ENCODE assay signal across 15 cellular contexts in genomic region chr20:35941620-35942019, GRCh38. TPM values are rescaled to one million over a fixed set of nuclear protein-coding genes. Genes with fewer than 3 reads are reported as not detected.
DNase-seq lines count a peak whose midpoint lies in the region; ATAC-seq and TF ChIP-seq lines count a peak whose summit lies in the region.
"Had no signal": no experiment of that assay in that cellular context is flagged by ENCODE, and none has a peak within 500 bp of the region (broad histone marks: within the 10 kb centered on the region; RNA-seq: fewer than 3 reads in every experiment).

No MANE protein-coding gene starts in this region.

- no peak overlapping the region for H4K91ac ChIP-seq in neuronal stem cell (ENCODE audit: low read depth, low read length, poor library complexity)

- H3K14ac ChIP-seq in neuronal stem cell (ENCODE audit: low read length): no peak overlapping the region

- intact Hi-C loops in dendritic cell treated with granulocyte-macrophage colony-stimulating factor and Interleukin-4, amounts not matched to agents 40 ng/mL and 50 ng/mL, for 4 days (cut with micrococcal nuclease): no loop called here

- H3K36me3 Mint-ChIP-seq in activated T-cell treated with anti-CD3 and anti-CD28 coated beads, Interleukin-2, amount 50 U/mL, for 24 hours (ENCODE audit: low read depth): peaks cover 74% of the 10 kb centered on the region
- peaks cover 29% of the 10 kb centered on the region for H3K36me3 Mint-ChIP-seq in activated T-cell treated with anti-CD3 and anti-CD28 coated beads, Interleukin-2, amount 50 U/mL, for 4 hours (ENCODE audit: insufficient read depth)
- H3K36me3 Mint-ChIP-seq in CD8-positive, alpha-beta memory T cell: peaks cover 0 to 77% (median 15%) of the 10 kb centered on the region in 3 donors
- H3K36me3 Mint-ChIP-seq in dendritic cell treated with granulocyte-macrophage colony-stimulating factor and Interleukin-4, amounts not matched to agents 40 ng/mL and 50 ng/mL, for 4 days (ENCODE audit: low read depth): peaks cover 78% of the 10 kb centered on the region

- peaks cover 44% of the 10 kb centered on the region for H3K36me3 ChIP-seq in CD8-positive, alpha-beta memory T cell (ENCODE audit: insufficient read depth, low read length)
- H3K36me3 ChIP-seq in neuronal stem cell (replicated peaks in 1 of 2; ENCODE audit: control insufficient read depth in 2 of 2, insufficient read depth in 2 of 2, low read length in 2 of 2): peaks cover 19 to 76% of the 10 kb centered on the region in 2 donors

- TF ChIP-seq CTCF in RWPE1 (conservative IDR thresholded peaks at IDR 0.05; ENCODE audit: low read depth): no peak

- ATAC-seq in activated T-cell treated with anti-CD3 and anti-CD28 coated beads, Interleukin-2, amount 50 U/mL, for 4 hours: no peak
- no peak for ATAC-seq in stimulated activated naive CD8-positive, alpha-beta T cell treated with anti-CD3 and anti-CD28 coated beads, Interleukin-15, Interleukin-2, amounts not matched to agents 100 U/mL and 50 U/mL, for 24 hours
- ATAC-seq: GM23338 had no signal

- H3K23ac ChIP-seq in neuronal stem cell (ENCODE audit: low read depth, low read length, poor library complexity): no peak overlapping the region

- no peaks in the 10 kb centered on the region for H3K9me3 Mint-ChIP-seq in activated T-cell treated with anti-CD3 and anti-CD28 coated beads, Interleukin-2, amount 50 U/mL, for 24 hours
- no peaks in the 10 kb centered on the region for H3K9me3 Mint-ChIP-seq in activated T-cell treated with anti-CD3 and anti-CD28 coated beads, Interleukin-2, amount 50 U/mL, for 4 hours
- no peaks in the 10 kb centered on the region for H3K9me3 Mint-ChIP-seq in CD8-positive, alpha-beta memory T cell
- H3K9me3 Mint-ChIP-seq in dendritic cell treated with granulocyte-macrophage colony-stimulating factor and Interleukin-4, amounts not matched to agents 40 ng/mL and 50 ng/mL, for 4 days: no peaks in the 10 kb centered on the region
- H3K9me3 Mint-ChIP-seq: GM23338 had no signal

- H3K9me3 ChIP-seq in CD8-positive, alpha-beta memory T cell (ENCODE audit: low read length): no peaks in the 10 kb centered on the region
- no peaks in the 10 kb centered on the region for H3K9me3 ChIP-seq in neuronal stem cell (replicated peaks in 1 of 2; ENCODE audit: control insufficient read depth in 2 of 2, insufficient read depth in 1 of 2, low read depth in 1 of 2, low read length in 2 of 2)

- no peak overlapping the region for H3K4me3 Mint-ChIP-seq in activated T-cell treated with anti-CD3 and anti-CD28 coated beads, Interleukin-2, amount 50 U/mL, for 24 hours
- no peak overlapping the region for H3K4me3 Mint-ChIP-seq in activated T-cell treated with anti-CD3 and anti-CD28 coated beads, Interleukin-2, amount 50 U/mL, for 4 hours
- no peak overlapping the region for H3K4me3 Mint-ChIP-seq in CD8-positive, alpha-beta memory T cell
- H3K4me3 Mint-ChIP-seq in dendritic cell treated with granulocyte-macrophage colony-stimulating factor and Interleukin-4, amounts not matched to agents 40 ng/mL and 50 ng/mL, for 4 days: no peak overlapping the region
- H3K4me3 Mint-ChIP-seq: GM23338 had no signal

- H3K27ac ChIP-seq in CD8-positive, alpha-beta memory T cell (ENCODE audit: low read depth, low read length): no peak overlapping the region
- H3K27ac ChIP-seq in neuronal stem cell (replicated peaks; ENCODE audit: low read length) (peak overlapping the region; percentile 66), RWPE1 (no peak overlapping the region; the same call in 1 of the 2 replicates)
- H3K27ac ChIP-seq: C4-2B had no signal

- no peak overlapping the region for H2AK5ac ChIP-seq in neuronal stem cell (ENCODE audit: low read depth, low read length)

- H3K4ac ChIP-seq in neuronal stem cell (ENCODE audit: low read length): no peak overlapping the region

- H2AFZ ChIP-seq in neuronal stem cell (ENCODE audit: low read length): no peak overlapping the region
- H2AFZ ChIP-seq: GM23338 had no signal

- H3K4me3 ChIP-seq in CD8-positive, alpha-beta memory T cell (ENCODE audit: low read length): no peak overlapping the region
- H3K4me3 ChIP-seq in neuronal stem cell (ENCODE audit: low read length in 2 of 2): no peak overlapping the region
- H3K4me3 ChIP-seq: GM23338 had no signal

- no peaks in the 10 kb centered on the region for H3K4me1 Mint-ChIP-seq in activated T-cell treated with anti-CD3 and anti-CD28 coated beads, Interleukin-2, amount 50 U/mL, for 24 hours (ENCODE audit: low read depth)
- H3K4me1 Mint-ChIP-seq in activated T-cell treated with anti-CD3 and anti-CD28 coated beads, Interleukin-2, amount 50 U/mL, for 4 hours (ENCODE audit: low read depth): no peaks in the 10 kb centered on the region
- no peaks in the 10 kb centered on the region for H3K4me1 Mint-ChIP-seq in CD8-positive, alpha-beta memory T cell
- H3K4me1 Mint-ChIP-seq in dendritic cell treated with granulocyte-macrophage colony-stimulating factor and Interleukin-4, amounts not matched to agents 40 ng/mL and 50 ng/mL, for 4 days (ENCODE audit: low read depth): peaks cover 11% of the 10 kb centered on the region

- CTCF ChIA-PET in CD8-positive, alpha-beta memory T cell (lab: Charles Lee): no interaction called here
- CTCF ChIA-PET in RWPE1 (lab: Yijun Ruan, JAX): interaction anchor here (1.0 kb wide), 1 partner anchor 10 kb away, joined by 3 read pairs; no protein-coding TSS in a partner anchor

- H3K27ac Mint-ChIP-seq in activated T-cell treated with anti-CD3 and anti-CD28 coated beads, Interleukin-2, amount 50 U/mL, for 24 hours: peak overlapping the region; percentile 64
- peak overlapping the region in 5 of 8 donors; percentile 6 to 88 (median 68) for H3K27ac Mint-ChIP-seq in CD8-positive, alpha-beta memory T cell
- peak overlapping the region; percentile 35 for H3K27ac Mint-ChIP-seq in dendritic cell treated with granulocyte-macrophage colony-stimulating factor and Interleukin-4, amounts not matched to agents 40 ng/mL and 50 ng/mL, for 4 days
- H3K27ac Mint-ChIP-seq: GM23338 had no signal

- H2BK15ac ChIP-seq in neuronal stem cell (ENCODE audit: low read length): no peak overlapping the region

- no peaks in the 10 kb centered on the region for H3K27me3 ChIP-seq in CD8-positive, alpha-beta memory T cell (ENCODE audit: insufficient read depth, low read length, poor library complexity, severe bottlenecking)
- no peaks in the 10 kb centered on the region for H3K27me3 ChIP-seq in neuronal stem cell (ENCODE audit: control insufficient read depth in 3 of 3, insufficient read depth in 3 of 3, low read depth in 1 of 3, low read length in 3 of 3)

- H3K27me3 Mint-ChIP-seq in activated T-cell treated with anti-CD3 and anti-CD28 coated beads, Interleukin-2, amount 50 U/mL, for 24 hours: no peaks in the 10 kb centered on the region
- no peaks in the 10 kb centered on the region for H3K27me3 Mint-ChIP-seq in activated T-cell treated with anti-CD3 and anti-CD28 coated beads, Interleukin-2, amount 50 U/mL, for 4 hours (ENCODE audit: low read depth)
- H3K27me3 Mint-ChIP-seq in CD8-positive, alpha-beta memory T cell: no peaks in the 10 kb centered on the region
- no peaks in the 10 kb centered on the region for H3K27me3 Mint-ChIP-seq in dendritic cell treated with granulocyte-macrophage colony-stimulating factor and Interleukin-4, amounts not matched to agents 40 ng/mL and 50 ng/mL, for 4 days

- POLR2A ChIA-PET in CD8-positive, alpha-beta memory T cell (lab: Charles Lee): no interaction called here
- POLR2A ChIA-PET in RWPE1 (lab: Yijun Ruan, JAX; ENCODE audit: low non-redundant PET): no interaction called here

- no peaks in the 10 kb centered on the region for H3K79me1 ChIP-seq in neuronal stem cell (ENCODE audit: low read depth, low read length)

- no peak for DNase-seq in activated T-cell treated with anti-CD3 and anti-CD28 coated beads, Interleukin-2, amount 50 U/mL, for 24 hours
- DNase-seq in activated T-cell treated with anti-CD3 and anti-CD28 coated beads, Interleukin-2, amount 50 U/mL, for 4 hours: no peak
- DNase-seq in CD8-positive, alpha-beta memory T cell: no peak
- DNase-seq in neuronal stem cell (ENCODE audit: low spot score) (no peak), retina (no peak), RWPE1 (ENCODE audit: low spot score) (no peak)
- no peak for DNase-seq in stimulated activated naive CD8-positive, alpha-beta T cell treated with anti-CD3 and anti-CD28 coated beads, Interleukin-15, Interleukin-2, amounts not matched to agents 100 U/mL and 50 U/mL, for 24 hours
- DNase-seq: DND-41, GDM1, NCI-H1417 treated with DMSO at 0.1 percent for 48 hours, NCI-H2029 treated with DMSO at 0.1 percent for 48 hours, NCI-H510A treated with DMSO at 0.1 percent for 48 hours had no signal

- WGBS in neuronal stem cell (ENCODE audit: extremely low coverage in 2 of 2, insufficient read length in 2 of 2, insufficient replicate concordance in 1 of 2), 2 donors: no CpG with 5 or more reads among the region's 2 CpGs

- no peak overlapping the region for H3K9ac ChIP-seq in neuronal stem cell (ENCODE audit: low read depth, low read length, poor library complexity)

- H2BK5ac ChIP-seq in neuronal stem cell (ENCODE audit: low read length): peak overlapping the region; percentile 63

- H3K18ac ChIP-seq in neuronal stem cell (ENCODE audit: low read length): peak overlapping the region; percentile 35

- H2BK120ac ChIP-seq in neuronal stem cell (ENCODE audit: low read depth, low read length): no peak overlapping the region

- H3K4me2 ChIP-seq in neuronal stem cell (ENCODE audit: insufficient read depth, low read length, poor library complexity, severe bottlenecking): no peak overlapping the region
- H3K4me2 ChIP-seq: GM23338 had no signal

- no peaks in the 10 kb centered on the region for H3K4me1 ChIP-seq in CD8-positive, alpha-beta memory T cell (ENCODE audit: insufficient read depth, low read length)
- H3K4me1 ChIP-seq in neuronal stem cell (ENCODE audit: control insufficient read depth in 2 of 2, insufficient read depth in 1 of 2, low read depth in 1 of 2, low read length in 2 of 2): peaks cover 0 to 6% of the 10 kb centered on the region in 2 donors

- no peak overlapping the region for H2BK12ac ChIP-seq in neuronal stem cell (ENCODE audit: low read length)

- no peak overlapping the region for H4K8ac ChIP-seq in neuronal stem cell (ENCODE audit: low read depth, low read length)

RNA-seq across cellular contexts. Expression of gene SCAND1, which starts 12.7 kb away (rescaled TPM):
- total RNA-seq in activated T-cell treated with anti-CD3 and anti-CD28 coated beads, Interleukin-2, amount 50 U/mL, for 4 hours: 10 to 100 TPM; 54.5 to 59.5 (median 57.1) TPM
- total RNA-seq in CD8-positive, alpha-beta memory T cell: 10 to 100 TPM; 50.8 to 55.8 TPM
- polyA plus RNA-seq in CD8-positive, alpha-beta memory T cell: 177 TPM
- 60.0 TPM for polyA plus RNA-seq in neuronal stem cell (2013, experiment 1 of 2)
- 61.3 TPM for polyA plus RNA-seq in neuronal stem cell (2013, experiment 2 of 2)

RNA-seq across cellular contexts. Expression of gene CNBD2, which starts 26.8 kb away (rescaled TPM):
- 1 to 10 TPM; 3.6 to 4.9 (median 4.1) TPM for total RNA-seq in activated T-cell treated with anti-CD3 and anti-CD28 coated beads, Interleukin-2, amount 50 U/mL, for 4 hours
- 1 to 10 TPM; 3.7 to 5.4 TPM for total RNA-seq in CD8-positive, alpha-beta memory T cell
- 9.5 TPM for polyA plus RNA-seq in CD8-positive, alpha-beta memory T cell
- polyA plus RNA-seq in neuronal stem cell (2013, experiment 1 of 2): 10.1 TPM
- polyA plus RNA-seq in neuronal stem cell (2013, experiment 2 of 2): 9.8 TPM
- polyA plus RNA-seq: GM23338 had no signal
